26 cellular contexts compared by ENCODE assay signal in genomic region chr2:124180635-124181034, GRCh38.
"Had no signal": no experiment of that assay in that cellular context is flagged by ENCODE, and none has a peak within 500 bp of the region (broad histone marks: within the 10 kb centered on the region; RNA-seq: fewer than 3 reads in every experiment).

No MANE protein-coding gene starts in this region.

- ATAC-seq: natural killer cell; psoas muscle; stimulated activated effector memory CD8-positive, alpha-beta T cell treated with anti-CD3 and anti-CD28 coated beads, Interleukin-12 subunit alpha, Interleukin-12 subunit beta, amount 100 ng/mL, for 72 hours had no signal

- H3K4me3 ChIP-seq: esophagus squamous epithelium, lung, ovary, psoas muscle, sigmoid colon, thoracic aorta, tibial nerve, upper lobe of left lung had no signal

- H3K36me3 ChIP-seq: esophagus squamous epithelium, ovary, sigmoid colon, thoracic aorta, tibial nerve, upper lobe of left lung had no signal

- H3K9me3 ChIP-seq: esophagus squamous epithelium, ovary, psoas muscle, sigmoid colon, thoracic aorta, tibial nerve, upper lobe of left lung had no signal

- H3K27ac ChIP-seq: esophagus squamous epithelium, ovary, psoas muscle, sigmoid colon, thoracic aorta, tibial nerve, upper lobe of left lung had no signal

- H3K27me3 ChIP-seq: esophagus squamous epithelium, ovary, sigmoid colon, tibial nerve, upper lobe of left lung had no signal

- DNase-seq: cortex of kidney; effector CD8-positive, alpha-beta T cell; endodermal cell; erythroblast; esophagus squamous epithelium; head of caudate nucleus; hippocampal formation; immature natural killer cell; islet precursor cell; kidney glomerular epithelial cell; natural killer cell; occipital lobe; ovary; posterior cingulate gyrus; psoas muscle; right cardiac atrium; sigmoid colon; stimulated activated CD4-positive, alpha-beta T cell treated with anti-CD3 and anti-CD28 coated beads, Interleukin-2, amount 100 ng/mL, for 24 hours; stimulated activated CD4-positive, alpha-beta T cell treated with anti-CD3 and anti-CD28 coated beads, Interleukin-4, amount 100 ng/mL, for 24 hours; stimulated activated naive CD4-positive, alpha-beta T cell treated with Interleukin-2 at 50 U/mL for 16 hours; substantia nigra; upper lobe of left lung had no signal

- H3K4me1 ChIP-seq: esophagus squamous epithelium, psoas muscle, sigmoid colon, tibial nerve, upper lobe of left lung had no signal
